In the genomic region with DNA sequence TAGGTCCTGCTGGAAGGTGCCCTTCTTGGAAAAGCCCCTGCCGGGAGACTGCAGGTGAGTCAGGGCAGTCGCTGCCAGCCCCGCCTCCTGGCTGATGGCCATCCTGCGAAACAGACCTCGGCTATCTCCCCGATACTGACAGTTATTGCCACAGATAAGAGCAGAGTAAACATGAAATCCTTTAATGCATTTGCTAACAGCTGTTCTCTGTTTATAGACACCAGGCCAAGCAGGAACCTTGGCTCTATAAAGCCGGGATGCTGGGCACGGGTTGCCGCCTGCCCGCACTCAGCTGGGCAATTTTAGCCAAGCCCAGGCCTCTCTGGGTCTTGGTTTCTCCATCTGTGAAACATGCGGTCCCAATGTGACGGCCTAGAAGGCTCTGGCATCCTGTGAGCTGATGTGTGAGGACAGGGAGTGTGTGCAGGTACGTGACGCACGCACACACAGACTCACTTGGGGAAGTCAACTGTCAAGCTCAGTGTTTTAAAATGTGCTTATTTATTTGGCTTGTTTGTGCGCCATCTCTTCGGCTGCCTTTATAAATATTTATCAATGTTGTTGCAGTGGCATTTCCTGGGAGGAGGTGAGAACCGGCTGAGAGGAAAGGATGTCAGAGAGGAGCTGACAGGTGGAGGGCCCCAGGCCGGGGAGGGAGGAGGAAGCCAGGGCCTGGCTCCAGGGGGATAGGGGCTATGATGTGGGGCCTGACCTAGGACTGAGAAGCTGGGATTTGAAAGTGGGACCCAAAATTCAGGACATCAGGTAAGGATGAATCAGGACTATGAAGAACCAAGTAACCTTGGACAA, we compare ENCODE assay signal across 14 cellular contexts. TPM values are rescaled to one million over a fixed set of nuclear protein-coding genes. Genes with fewer than 3 reads are reported as not detected.
DNase-seq lines count a peak whose midpoint lies in the region; ATAC-seq, FAIRE-seq and TF ChIP-seq lines count a peak whose summit lies in the region.
"Had no signal": no experiment of that assay in that cellular context is flagged by ENCODE, and none has a peak within 500 bp of the region (broad histone marks: within the 10 kb centered on the region; RNA-seq: fewer than 3 reads in every experiment).

No MANE protein-coding gene starts in this region.

- peaks cover 23% of the 10 kb centered on the region for H3K4me1 ChIP-seq in left ventricle myocardium inferior

- H3K4me3 ChIP-seq in left ventricle myocardium inferior, result no peak overlapping the region

- peaks cover 4% of the 10 kb centered on the region for H3K9me3 ChIP-seq in left ventricle myocardium inferior (replicated peaks)

- peak; percentile 86 for DNase-seq in NCI-H128 (lab: John Stamatoyannopoulos, UW; ENCODE audit: unreplicated experiment)
- DNase-seq in NCI-H748 (lab: John Stamatoyannopoulos, UW; ENCODE audit: unreplicated experiment), result peak; percentile 95
- peak; percentile 52 for DNase-seq in iPS-NIHi7 (ENCODE audit: extremely low spot score)
- peak; percentile 23 for DNase-seq in urothelium cell line (ENCODE audit: low spot score)
- DNase-seq in left ventricle myocardium inferior, result no peak
- DNase-seq in stimulated activated CD4-positive, alpha-beta T cell treated with anti-CD3 and anti-CD28 coated beads, Interleukin-12 subunit alpha, Interleukin-12 subunit beta, amount 100 ng/mL, for 4 hours, result no peak
- DNase-seq: activated CD4-positive, alpha-beta T cell treated with anti-CD3 and anti-CD28 coated beads for 48 hours; activated naive CD8-positive, alpha-beta T cell treated with anti-CD3 and anti-CD28 coated beads for 36 hours; GF-D8; immature natural killer cell; right cardiac atrium had no signal

- H3K27ac ChIP-seq in left ventricle myocardium inferior (replicated peaks), result no peak overlapping the region

- no peak for ATAC-seq in GM19467 (IDR thresholded peaks at IDR 0.05; ENCODE audit: unreplicated experiment)
- ATAC-seq: right cardiac atrium had no signal

- intact Hi-C loops in left ventricle myocardium inferior (cut with micrococcal nuclease), result no loop called here

- TF ChIP-seq CTCF in left ventricle myocardium inferior (IDR thresholded peaks at IDR 0.05; ENCODE audit: borderline replicate concordance), result no peak

- H3K27me3 ChIP-seq in left ventricle myocardium inferior (ENCODE audit: low read depth), result no peaks in the 10 kb centered on the region

- no peak for FAIRE-seq in urothelium cell line (lab: Jason Lieb, UNC)
- FAIRE-seq: endothelial cell of umbilical vein had no signal

- H3K36me3 ChIP-seq in left ventricle myocardium inferior, result no peaks in the 10 kb centered on the region

RNA-seq across cellular contexts. Expression of gene PRR23E, which starts 50.8 kb away (rescaled TPM):
- total RNA-seq in left ventricle myocardium inferior, result not detected
- total RNA-seq: activated naive CD8-positive, alpha-beta T cell treated with anti-CD3 and anti-CD28 coated beads for 36 hours; endothelial cell of umbilical vein; right cardiac atrium; RPMI7951 had no signal

Comparison
In these comparisons a context has a peak if more than half of its experiments do, and no peak if none do; other contexts are left out.
1. DNase-seq: peak in NCI-H128 (single experiment), NCI-H748 (single experiment), iPS-NIHi7 (single experiment) and urothelium cell line (single experiment); none in left ventricle myocardium inferior (single experiment) and stimulated activated CD4-positive, alpha-beta T cell treated with anti-CD3 and anti-CD28 coated beads, Interleukin-12 subunit alpha, Interleukin-12 subunit beta, amount 100 ng/mL, for 4 hours (single experiment).